16 cellular contexts compared by ENCODE assay signal in the genomic region with DNA sequence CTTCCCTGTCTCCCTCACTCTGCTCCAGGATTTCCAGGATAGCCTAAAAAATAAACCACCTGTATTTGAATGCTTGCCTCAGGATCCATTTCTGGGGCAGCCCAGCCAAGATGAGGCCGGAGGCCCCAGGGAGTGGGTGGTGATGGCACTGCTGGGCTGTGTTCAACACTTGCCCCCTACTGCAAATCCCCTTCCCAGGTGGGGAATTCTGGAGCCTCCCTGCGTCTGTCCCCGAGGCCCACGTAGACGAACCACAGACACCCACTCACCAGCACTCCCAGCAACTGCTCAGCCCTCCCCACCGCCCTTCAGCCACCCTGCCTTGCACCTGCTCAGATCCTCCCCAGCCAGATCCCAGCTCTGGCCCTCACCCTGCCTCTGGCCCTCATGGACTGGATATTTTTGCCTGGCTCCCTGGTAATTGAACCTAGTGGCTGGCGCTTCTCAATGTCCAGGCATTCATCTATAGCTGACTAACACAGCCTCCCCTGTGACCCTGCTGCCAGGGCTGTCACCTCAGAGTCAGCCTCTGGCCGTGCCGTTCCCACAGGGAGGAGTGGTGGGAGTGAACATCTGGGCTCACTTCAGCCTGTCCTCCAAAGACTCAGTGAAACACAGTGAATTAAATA. TPM values are rescaled to one million over a fixed set of nuclear protein-coding genes. Genes with fewer than 3 reads are reported as not detected.
"Had no signal": no experiment of that assay in that cellular context is flagged by ENCODE, and none has a peak within 500 bp of the region (broad histone marks: within the 10 kb centered on the region; RNA-seq: fewer than 3 reads in every experiment).

No MANE protein-coding gene starts in this region.

- H3K36me3 ChIP-seq: brain microvascular endothelial cell, pancreas, transverse colon had no signal

- H3K4me3 ChIP-seq: lung, mucosa of descending colon, pancreas, transverse colon had no signal

- ATAC-seq: activated CD4-positive, CD25-positive, alpha-beta regulatory T cell treated with anti-CD3 and anti-CD28 coated beads, Interleukin-2, amount 50 U/mL, for 24 hours; mucosa of descending colon; pancreas had no signal

- H3K27me3 ChIP-seq: pancreas, transverse colon had no signal

- H3K27ac ChIP-seq: brain microvascular endothelial cell, pancreas, transverse colon had no signal

- H3K4me1 ChIP-seq: pancreas, transverse colon had no signal

- FAIRE-seq: pancreas had no signal

- DNase-seq: activated CD4-positive, alpha-beta T cell treated with anti-CD3 and anti-CD28 coated beads, Interleukin-2, amount 50 U/mL, for 4 hours; activated naive CD4-positive, alpha-beta T cell treated with anti-CD3 and anti-CD28 coated beads, Interleukin-2, amount 10 ng/mL, durations not matched to agents 7 days and 5 days; amygdala; brain microvascular endothelial cell; cerebellar nuclear complex; endodermal cell; mucosa of descending colon; pancreas; stimulated activated naive B cell treated with anti-CD40 and anti-IgM and Interleukin-4, amounts not matched to agents 10 μg/mL and 1 μg/mL and 100 μg/mL, for 72 hours; substantia nigra; T-helper 2 cell; transverse colon had no signal

- H3K9me3 ChIP-seq: mucosa of descending colon, pancreas, transverse colon had no signal

RNA-seq across cellular contexts. Expression of a gene that starts 17.1 kb away (rescaled TPM):
- total RNA-seq: dermis microvascular lymphatic vessel endothelial cell, endodermal cell, glomerular endothelial cell, mucosa of descending colon, pancreas, transverse colon had no signal
- polyA plus RNA-seq: pancreas had no signal

RNA-seq across cellular contexts. Expression of a gene that starts 28.8 kb away (rescaled TPM):
- total RNA-seq: dermis microvascular lymphatic vessel endothelial cell, endodermal cell, glomerular endothelial cell, mucosa of descending colon, pancreas had no signal
- polyA plus RNA-seq: lung, pancreas had no signal
